22 cellular contexts compared by ENCODE assay signal in the genomic region with DNA sequence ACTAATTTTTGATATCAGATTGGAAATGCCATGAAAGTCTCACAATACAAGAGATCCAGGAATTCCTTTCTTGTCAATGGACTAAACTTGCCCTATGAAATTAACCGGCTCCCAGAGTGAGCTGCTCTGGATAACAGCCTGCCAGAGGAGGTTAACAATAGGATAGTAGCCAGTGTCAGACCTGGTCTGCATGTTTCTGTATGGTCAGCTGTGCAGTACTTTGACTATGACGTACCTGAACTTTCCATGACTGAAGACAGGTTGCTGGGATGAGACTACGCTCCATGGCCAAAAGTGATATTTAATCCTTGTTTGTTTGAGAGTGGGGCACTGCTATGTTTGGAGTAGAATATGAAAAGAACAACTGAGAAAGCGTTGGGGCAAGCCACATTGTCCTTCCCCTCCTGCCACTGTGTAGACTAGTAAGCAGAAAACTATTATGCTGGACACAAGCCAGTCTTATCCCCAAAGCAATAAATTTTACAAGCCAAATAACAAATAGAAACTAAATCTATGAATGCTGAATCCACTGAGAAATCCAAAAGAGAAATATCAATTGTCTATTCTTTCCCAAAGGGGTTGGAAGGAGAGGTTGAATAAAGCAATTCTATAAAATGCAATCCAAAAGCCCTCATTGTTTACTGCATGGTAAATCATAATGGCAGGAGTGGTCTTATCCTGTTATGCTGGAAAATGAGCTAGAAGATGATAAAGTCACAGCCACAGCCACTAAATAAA.
DNase-seq lines count a peak whose midpoint lies in the region; ATAC-seq and TF ChIP-seq lines count a peak whose summit lies in the region.
"Had no signal": no experiment of that assay in that cellular context is flagged by ENCODE, and none has a peak within 500 bp of the region (broad histone marks: within the 10 kb centered on the region; RNA-seq: fewer than 3 reads in every experiment).

No MANE protein-coding gene starts in this region.

- DNase-seq in AG10803 (ENCODE audit: low read depth) (peak; percentile 30), DMS153 treated with DMSO at 0.1 percent for 48 hours (lab: John Stamatoyannopoulos, UW; ENCODE audit: unreplicated experiment) (peak; percentile 96), PC-3 (peak; percentile 61), left colon (no peak), NCI-H2171 (lab: John Stamatoyannopoulos, UW) (no peak), HK-2 (ENCODE audit: unreplicated experiment) (no peak)
- no peak for DNase-seq in activated T-cell treated with anti-CD3 and anti-CD28 coated beads, Interleukin-2, amount 50 U/mL, for 4 hours
- DNase-seq: activated CD4-positive, alpha-beta T cell treated with anti-CD3 and anti-CD28 coated beads for 4 hours; cerebellar nuclear complex; effector CD4-positive, alpha-beta T cell; Kasumi-1; NCI-H1417; NCI-H446; stimulated activated CD4-positive, alpha-beta T cell treated with anti-CD3 and anti-CD28 coated beads, Interleukin-4, amount 100 ng/mL, for 24 hours; stomach; trophoblast cell had no signal

- no peak overlapping the region for H3K9ac ChIP-seq in PC-3 (ENCODE audit: low read length)

- peaks cover 13% of the 10 kb centered on the region for H3K4me1 ChIP-seq in PC-3 (ENCODE audit: insufficient read depth, low read length)

- TF ChIP-seq CTCF in AG10803 (conservative IDR thresholded peaks at IDR 0.05; ENCODE audit: low read length) (no peak), PC-3 (conservative IDR thresholded peaks at IDR 0.05; ENCODE audit: low read depth, low read length) (no peak)

- H3K27me3 Mint-ChIP-seq in activated T-cell treated with anti-CD3 and anti-CD28 coated beads, Interleukin-2, amount 50 U/mL, for 4 hours (ENCODE audit: low read depth): no peaks in the 10 kb centered on the region
- H3K27me3 Mint-ChIP-seq: B cell had no signal

- H3K36me3 ChIP-seq in PC-3 (ENCODE audit: low read depth, low read length): no peaks in the 10 kb centered on the region
- H3K36me3 ChIP-seq: stomach had no signal

- H3K4me2 ChIP-seq in PC-3 (ENCODE audit: low read length): peak overlapping the region; percentile 23

- H3K79me2 ChIP-seq in PC-3 (ENCODE audit: low read length): no peaks in the 10 kb centered on the region

- H3K27me3 ChIP-seq in PC-3 (ENCODE audit: low read length): no peaks in the 10 kb centered on the region
- H3K27me3 ChIP-seq: stomach had no signal

- H3F3A ChIP-seq in PC-3 (ENCODE audit: low read length, unreplicated experiment): no peaks in the 10 kb centered on the region

- no peaks in the 10 kb centered on the region for H3K9me3 Mint-ChIP-seq in activated T-cell treated with anti-CD3 and anti-CD28 coated beads, Interleukin-2, amount 50 U/mL, for 4 hours

- H2AFZ ChIP-seq in PC-3 (ENCODE audit: low read length): no peak overlapping the region

- intact Hi-C loops in PC-3 (cut with micrococcal nuclease) (no loop called here), left colon (cut with DNase I, micrococcal nuclease) (no loop called here)

- BruUV-seq in PC-3 (replicated peaks; lab: Mats Ljungman, UMichigan): no TSS peak

- no peaks in the 10 kb centered on the region for H3K4me1 Mint-ChIP-seq in activated T-cell treated with anti-CD3 and anti-CD28 coated beads, Interleukin-2, amount 50 U/mL, for 4 hours (ENCODE audit: low read depth)
- H3K4me1 Mint-ChIP-seq: B cell had no signal

- H3K4me3 Mint-ChIP-seq in activated T-cell treated with anti-CD3 and anti-CD28 coated beads, Interleukin-2, amount 50 U/mL, for 4 hours: no peak overlapping the region
- H3K4me3 Mint-ChIP-seq: activated T-helper 1 cell treated with anti-CD3 and anti-CD28 coated beads, Interleukin-12 subunit alpha, Interleukin-12 subunit beta, Interleukin-2, Interleukin-4 antibody, amounts not matched to agents 30 ng/mL and 10 ng/mL and 1 ng/mL, durations not matched to agents 14 hours and 24 hours and 36 hours; B cell had no signal

- ATAC-seq in PC-3: peak; percentile 81
- ATAC-seq in left colon: peak; percentile 58
- ATAC-seq in activated T-cell treated with anti-CD3 and anti-CD28 coated beads, Interleukin-2, amount 50 U/mL, for 4 hours: no peak
- ATAC-seq: activated naive CD4-positive, alpha-beta T cell treated with anti-CD3 and anti-CD28 coated beads, Interleukin-2, amount 50 U/mL, for 72 hours; esophagus mucosa; HCT116; left lobe of liver had no signal

- H3K9me2 ChIP-seq in PC-3 (replicated peaks; ENCODE audit: low read length): no peaks in the 10 kb centered on the region

- H3K9me3 ChIP-seq in PC-3 (ENCODE audit: low read length): no peaks in the 10 kb centered on the region
- H3K9me3 ChIP-seq: stomach had no signal

- no peak overlapping the region for H3K27ac ChIP-seq in PC-3 (ENCODE audit: low read length)
- H3K27ac ChIP-seq: stomach had no signal

- H3K36me3 Mint-ChIP-seq in activated T-cell treated with anti-CD3 and anti-CD28 coated beads, Interleukin-2, amount 50 U/mL, for 4 hours (ENCODE audit: insufficient read depth): no peaks in the 10 kb centered on the region

- POLR2A ChIA-PET in PC-3 (lab: Charles Lee; ENCODE audit: unreplicated experiment): no interaction called here

- H4K20me1 ChIP-seq in PC-3 (ENCODE audit: low read length): no peaks in the 10 kb centered on the region

- no peak overlapping the region for H3K4me3 ChIP-seq in AG10803 (ENCODE audit: low read length)
- no peak overlapping the region for H3K4me3 ChIP-seq in PC-3 (ENCODE audit: low read length)
- H3K4me3 ChIP-seq: stomach had no signal

- CTCF ChIA-PET in PC-3 (lab: Charles Lee): no interaction called here

Comparison
In these comparisons a context has a peak if more than half of its experiments do, and no peak if none do; other contexts are left out.
1. DNase-seq: peak in AG10803 (single experiment), DMS153 treated with DMSO at 0.1 percent for 48 hours (single experiment) and PC-3 (single experiment); none in left colon (0 of 2), NCI-H2171 (single experiment), HK-2 (single experiment) and activated T-cell treated with anti-CD3 and anti-CD28 coated beads, Interleukin-2, amount 50 U/mL, for 4 hours (single experiment).
2. ATAC-seq: peak in PC-3 (single experiment) and left colon (single experiment); none in activated T-cell treated with anti-CD3 and anti-CD28 coated beads, Interleukin-2, amount 50 U/mL, for 4 hours (0 of 2).